1 cellular context compared by ENCODE assay signal in the genomic region with DNA sequence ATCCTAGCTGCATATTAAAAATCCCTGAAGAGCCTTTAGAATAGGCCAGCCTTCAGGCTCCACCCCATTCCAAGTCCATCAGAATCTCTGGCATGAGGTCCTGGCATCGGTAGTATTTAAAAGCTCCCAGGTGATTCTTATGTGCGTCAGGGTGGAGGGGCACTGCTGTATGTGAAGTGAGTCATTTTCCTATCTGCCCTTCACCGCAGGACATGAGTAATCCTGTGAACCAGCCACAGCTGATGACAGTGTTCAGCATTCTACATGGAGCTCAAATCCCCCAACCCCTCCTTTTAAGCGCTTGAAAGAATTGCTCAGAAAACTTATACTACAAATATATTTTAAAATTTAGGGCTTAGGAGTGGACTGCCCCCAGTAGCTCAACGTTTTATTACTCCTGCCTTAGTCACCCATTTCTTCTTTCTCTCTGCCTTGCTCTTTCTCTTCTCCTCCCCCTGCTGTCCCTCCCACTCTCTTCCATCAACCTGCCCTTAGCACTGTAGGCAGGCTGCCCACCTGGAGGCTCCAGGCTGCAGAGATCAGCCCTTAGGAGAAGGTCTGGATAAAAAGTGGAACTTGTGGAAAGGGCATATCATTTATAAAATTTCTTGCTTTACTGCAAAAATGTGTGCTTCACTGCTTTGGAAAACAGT.
TF ChIP-seq lines count a peak whose summit lies in the region.

No MANE protein-coding gene starts in this region.

TF ChIP-seq in GM23338, 12 proteins besides CTCF, POLR2A, EP300 and RAD21 (continued from another document):
- TF ChIP-seq EZH2 (IDR thresholded peaks at IDR 0.05; ENCODE audit: low read depth, unreplicated experiment) (no peak), JUNB (IDR thresholded peaks at IDR 0.05; ENCODE audit: unreplicated experiment) (no peak)
